Comparison of ENCODE assay signal across 16 cellular contexts in genomic region chr2:127661949-127662510, GRCh38. TPM values are rescaled to one million over a fixed set of nuclear protein-coding genes. Genes with fewer than 3 reads are reported as not detected.
DNase-seq lines count a peak whose midpoint lies in the region; ATAC-seq and TF ChIP-seq lines count a peak whose summit lies in the region.
"Had no signal": no experiment of that assay in that cellular context is flagged by ENCODE, and none has a peak within 500 bp of the region (broad histone marks: within the 10 kb centered on the region; RNA-seq: fewer than 3 reads in every experiment).

No MANE protein-coding gene starts in this region.

- H3K36me3 ChIP-seq in gastroesophageal sphincter, result peaks cover 0 to 17% of the 10 kb centered on the region in 2 donors
- H3K36me3 ChIP-seq in mucosa of descending colon (ENCODE audit: low read depth), result no peaks in the 10 kb centered on the region
- H3K36me3 ChIP-seq in upper lobe of left lung, result peaks cover 0 to 25% (median 2%) of the 10 kb centered on the region in 4 donors
- H3K36me3 ChIP-seq in colonic mucosa, result no peaks in the 10 kb centered on the region

- H3K9ac ChIP-seq in colonic mucosa (ENCODE audit: low read depth in 2 of 2, low read length in 2 of 2), result no peak overlapping the region

- DNase-seq in SKM-1 treated with dmso at 0.1 percent for 144 hours (lab: John Stamatoyannopoulos, UW; ENCODE audit: unreplicated experiment) (peak; percentile 3), SKM-1 (lab: John Stamatoyannopoulos, UW; ENCODE audit: unreplicated experiment) (no peak), mucosa of descending colon (peak in 2 of 3 donors; percentile 25 to 54), upper lobe of left lung (peak; percentile 45 to 61), DMS53 (lab: John Stamatoyannopoulos, UW) (no peak), colonic mucosa (no peak)
- DNase-seq in stimulated activated CD4-positive, alpha-beta T cell treated with anti-CD3 and anti-CD28 coated beads, Interleukin-4, amount 100 ng/mL, for 4 hours, result no peak
- DNase-seq: activated CD8-positive, alpha-beta T cell treated with anti-CD3 and anti-CD28 coated beads for 36 hours; activated naive CD4-positive, alpha-beta T cell treated with anti-CD3 and anti-CD28 coated beads, Interleukin-2, amount 50 U/mL, for 16 hours had no signal

- intact Hi-C loops in mucosa of descending colon (cut with DNase I, micrococcal nuclease), result no loop called here
- intact Hi-C loops in colonic mucosa (cut with DNase I), result no loop called here

- H3K27me3 ChIP-seq in gastroesophageal sphincter (no peaks in the 10 kb centered on the region), upper lobe of left lung (peaks cover 0 to 6% (median under 1%) of the 10 kb centered on the region in 4 donors), colonic mucosa (peaks cover 23% of the 10 kb centered on the region)

- TF ChIP-seq CTCF in gastroesophageal sphincter (IDR thresholded peaks at IDR 0.05) (peak in 2 of 4 experiments; percentile 17 to 36), mucosa of descending colon (IDR thresholded peaks at IDR 0.05) (no peak), upper lobe of left lung (IDR thresholded peaks at IDR 0.05) (peak in 2 of 6 experiments; percentile 35 to 38), colonic mucosa (IDR thresholded peaks at IDR 0.05) (no peak)

- TF ChIP-seq POLR2A in gastroesophageal sphincter (IDR thresholded peaks at IDR 0.05), result no peak
- TF ChIP-seq POLR2A in upper lobe of left lung (IDR thresholded peaks at IDR 0.05), result no peak

- no CpG with 5 or more reads among the region's 9 CpGs for WGBS in gastroesophageal sphincter (ENCODE audit: low coverage in 1 of 2), 2 donors
- 0 to 71% methylated on average over 1 to 9 of the region's 9 CpGs for WGBS in upper lobe of left lung, 2 donors

- H3K4me3 ChIP-seq in gastroesophageal sphincter (no peak overlapping the region), mucosa of descending colon (no peak overlapping the region), upper lobe of left lung (no peak overlapping the region), colonic mucosa (no peak overlapping the region)

- peak overlapping the region; percentile 73 to 98 (median 88) for H3K27ac ChIP-seq in gastroesophageal sphincter
- H3K27ac ChIP-seq in upper lobe of left lung, result peak overlapping the region; percentile 84 to 96 (median 86)
- no peak overlapping the region for H3K27ac ChIP-seq in colonic mucosa
- H3K27ac ChIP-seq: 22Rv1 had no signal

- TF ChIP-seq EP300 in gastroesophageal sphincter (IDR thresholded peaks at IDR 0.05) (no peak), upper lobe of left lung (IDR thresholded peaks at IDR 0.05) (peak in 2 of 4 donors; percentile 64 to 65)

- H3K9me3 ChIP-seq in gastroesophageal sphincter (no peaks in the 10 kb centered on the region), mucosa of descending colon (no peaks in the 10 kb centered on the region), upper lobe of left lung (no peaks in the 10 kb centered on the region), colonic mucosa (no peaks in the 10 kb centered on the region)
- H3K9me3 ChIP-seq: Caco-2 had no signal

- H3K4me1 ChIP-seq in gastroesophageal sphincter (peaks cover 10 to 100% (median 75%) of the 10 kb centered on the region in 3 donors), mucosa of descending colon (ENCODE audit: low read depth) (peaks cover 4% of the 10 kb centered on the region), upper lobe of left lung (peaks cover 49 to 83% (median 65%) of the 10 kb centered on the region in 4 donors), colonic mucosa (no peaks in the 10 kb centered on the region)

- ATAC-seq in gastroesophageal sphincter, result peak; percentile 40
- peak; percentile 35 for ATAC-seq in mucosa of descending colon
- peak in 1 of 2 donors; percentile 88 for ATAC-seq in upper lobe of left lung (ENCODE audit: low FRiP score in 2 of 2)
- ATAC-seq: activated CD8-positive, alpha-beta T cell treated with anti-CD3 and anti-CD28 coated beads for 36 hours; T-helper 17 cell had no signal

RNA-seq across cellular contexts. Expression of gene LIMS2, which starts 13.3 kb away (rescaled TPM):
- total RNA-seq in gastroesophageal sphincter (100 to 1,000 TPM in 3 of 4 donors, 10 to 100 TPM in 1; 81.4 to 275 (median 124) TPM), mucosa of descending colon (100 to 1,000 TPM in 1 of 3 donors, 10 to 100 TPM in 2; 12.5 to 478 (median 29.9) TPM), upper lobe of left lung (100 to 1,000 TPM in 4 of 6 donors, 10 to 100 TPM in 2; 33.6 to 169 (median 109) TPM), colonic mucosa (10 to 100 TPM in 1 of 2 donors, 1 to 10 TPM in 1; 6.6 to 37.2 TPM)

RNA-seq across cellular contexts. Expression of gene GPR17, which starts 16.1 kb away (rescaled TPM):
- total RNA-seq in gastroesophageal sphincter (under 1 TPM in 1 of 4 donors, not detected in 3; 0.35 TPM), mucosa of descending colon (under 1 TPM in 1 of 3 donors, not detected in 2; 0.51 TPM), upper lobe of left lung (under 1 TPM in 3 of 6 donors, not detected in 3; 0.17 to 0.46 (median 0.24) TPM), colonic mucosa (under 1 TPM; 0.16 to 0.20 TPM)
- total RNA-seq: activated CD8-positive, alpha-beta T cell treated with anti-CD3 and anti-CD28 coated beads for 36 hours; Caco-2; dermis microvascular lymphatic vessel endothelial cell; glomerular endothelial cell; lung microvascular endothelial cell; T-helper 17 cell had no signal

RNA-seq across cellular contexts. Expression of gene SFT2D3, which starts 39.3 kb away (rescaled TPM):
- total RNA-seq in gastroesophageal sphincter (10 to 100 TPM in 2 of 4 donors, 1 to 10 TPM in 2; 7.2 to 15.2 (median 10.3) TPM), mucosa of descending colon (1 to 10 TPM; 5.1 to 8.8 (median 8.1) TPM), upper lobe of left lung (10 to 100 TPM in 2 of 6 donors, 1 to 10 TPM in 4; 6.4 to 13.1 (median 9.1) TPM), colonic mucosa (1 to 10 TPM; 6.0 to 7.5 TPM)

Comparison
In these comparisons a context has a peak if more than half of its experiments do, and no peak if none do; other contexts are left out.
1. DNase-seq: peak in SKM-1 treated with dmso at 0.1 percent for 144 hours (single experiment), mucosa of descending colon (2 of 3) and upper lobe of left lung (2 of 2); none in SKM-1 (single experiment), stimulated activated CD4-positive, alpha-beta T cell treated with anti-CD3 and anti-CD28 coated beads, Interleukin-4, amount 100 ng/mL, for 4 hours (0 of 2), DMS53 (single experiment) and colonic mucosa (single experiment).